In genomic region chr21:30395731-30396130, GRCh38 we compare ENCODE assay signal across 36 cellular contexts. TPM values are rescaled to one million over a fixed set of nuclear protein-coding genes. Genes with fewer than 3 reads are reported as not detected.
"Had no signal": no experiment of that assay in that cellular context is flagged by ENCODE, and none has a peak within 500 bp of the region (broad histone marks: within the 10 kb centered on the region; RNA-seq: fewer than 3 reads in every experiment).

KRTAP13-1 (plus strand) TSS chr21:30396031; CDS start chr21:30396087, 56 bp downstream.

- H3K4me3 ChIP-seq: MG63 had no signal

- H3K36me3 ChIP-seq: MG63 had no signal

- H3K9ac ChIP-seq: KMS-11 had no signal

- H3K9me3 ChIP-seq: MG63 had no signal

- H3K27me3 ChIP-seq: MG63 had no signal

- H3K27ac ChIP-seq: KMS-11 had no signal

- DNase-seq: Karpas-422, Kasumi-1, KG1, MG63, MM.1S, MV-4-11, NCI-H1048, NCI-H1092, NCI-H1092 treated with DMSO at 0.1 percent for 48 hours, NCI-H1105, NCI-H1105 treated with DMSO at 0.1 percent for 48 hours, NCI-H1417 treated with DMSO at 0.1 percent for 48 hours, NCI-H1436, NCI-H1436 treated with DMSO at 0.1 percent for 48 hours, NCI-H146, NCI-H1694, NCI-H1694 treated with DMSO at 0.1 percent for 48 hours, NCI-H187, NCI-H187 treated with DMSO at 0.1 percent for 48 hours, NCI-H1930, NCI-H2029, NCI-H2029 treated with DMSO at 0.1 percent for 48 hours, NCI-H2081, NCI-H2081 treated with DMSO at 0.1 percent for 48 hours, NCI-H2107, NCI-H2171, NCI-H2171 treated with DMSO at 0.1 percent for 48 hours, NCI-H2227 treated with DMSO at 0.1 percent for 48 hours, NCI-H226, NCI-H345, NCI-H510A had no signal

- H3K4me2 ChIP-seq: KMS-11 had no signal

RNA-seq across cellular contexts. Expression of gene KRTAP13-1, which starts in this region (rescaled TPM):
- total RNA-seq: LHCN-M2, M059J, MCF 10A, NCI-H460 had no signal
